8 cellular contexts compared by ENCODE assay signal in genomic region chr20:2663364-2663886, GRCh38. TPM values are rescaled to one million over a fixed set of nuclear protein-coding genes. Genes with fewer than 3 reads are reported as not detected.
DNase-seq lines count a peak whose midpoint lies in the region; ATAC-seq and TF ChIP-seq lines count a peak whose summit lies in the region.

No MANE protein-coding gene starts in this region.

- DNase-seq in GM06990 (ENCODE audit: extremely low read depth, insufficient read length) (no peak), Panc1 (ENCODE audit: low read depth, low spot score) (no peak), esophagus muscularis mucosa (ENCODE audit: extremely low spot score) (no peak), trophoblast cell (no peak), pons (ENCODE audit: low spot score) (no peak)
- DNase-seq in stimulated activated CD4-positive, alpha-beta T cell treated with anti-CD3 and anti-CD28 coated beads, Interleukin-15, amount 100 ng/mL, for 24 hours, result no peak

- H3K4me1 ChIP-seq in Panc1 (ENCODE audit: control insufficient read depth, insufficient read depth, low read length) (peaks cover 9% of the 10 kb centered on the region), esophagus muscularis mucosa (peaks cover 17 to 21% (median 20%) of the 10 kb centered on the region in 4 donors), trophoblast cell (ENCODE audit: control insufficient read depth in 1 of 2, insufficient read depth in 2 of 2, low read length in 2 of 2) (peaks cover 4% of the 10 kb centered on the region in 2 experiments)

- BruUV-seq in Panc1 (replicated peaks; lab: Mats Ljungman, UMichigan), result TSS peak; percentile 74

- peaks cover 8% of the 10 kb centered on the region for H3K36me3 ChIP-seq in GM06990 (ENCODE audit: control insufficient read depth, insufficient read depth, low read length)
- H3K36me3 ChIP-seq in Panc1 (ENCODE audit: control insufficient read depth, insufficient read depth, low read length), result peaks cover 9% of the 10 kb centered on the region; the same call in 1 of the 2 replicates
- H3K36me3 ChIP-seq in esophagus muscularis mucosa, result peaks cover 41 to 48% (median 46%) of the 10 kb centered on the region in 4 donors
- H3K36me3 ChIP-seq in trophoblast cell (ENCODE audit: control insufficient read depth in 1 of 2, insufficient read depth in 2 of 2, low read length in 2 of 2), result peaks cover 20 to 31% of the 10 kb centered on the region in 2 experiments

- no peaks in the 10 kb centered on the region for H3K79me2 ChIP-seq in trophoblast cell (ENCODE audit: control insufficient read depth, insufficient read depth, low read length, poor library complexity)

- H2BK5ac ChIP-seq in trophoblast cell (ENCODE audit: low read depth, low read length, poor library complexity), result no peak overlapping the region

- 8% methylated on average over 13 of the region's 13 CpGs for WGBS in esophagus muscularis mucosa
- no CpG with 5 or more reads among the region's 13 CpGs for WGBS in trophoblast cell (ENCODE audit: extremely low coverage, insufficient coverage, insufficient read length)

- peak overlapping the region; percentile 28 for H4K91ac ChIP-seq in trophoblast cell (ENCODE audit: low read depth, low read length)

- H3K4ac ChIP-seq in trophoblast cell (ENCODE audit: low read depth, low read length), result peak overlapping the region; percentile 34

- peak overlapping the region; percentile 3 for H2AK5ac ChIP-seq in trophoblast cell (ENCODE audit: low read length)

- ATAC-seq in Panc1, result peak; percentile 8; the same call in 1 of the 2 replicates
- ATAC-seq in HG03439 (IDR thresholded peaks at IDR 0.05; ENCODE audit: unreplicated experiment), result no peak
- ATAC-seq in GM21576 (IDR thresholded peaks at IDR 0.05; ENCODE audit: unreplicated experiment), result no peak

- peak overlapping the region; percentile 98 for H3K4me2 ChIP-seq in trophoblast cell (ENCODE audit: low read length)

- no peak overlapping the region for H3K14ac ChIP-seq in trophoblast cell (ENCODE audit: low read length)

- no peaks in the 10 kb centered on the region for H3K79me1 ChIP-seq in trophoblast cell (ENCODE audit: low read length)

- intact Hi-C loops in Panc1 (cut with micrococcal nuclease; ENCODE audit: unreplicated experiment) (no loop called here), esophagus muscularis mucosa (cut with DNase I) (loop anchor here (10.0 kb wide), 1 partner anchor 211 kb away; the partner anchor contains the start of gene PTPRA)

- peak overlapping the region; percentile 1 for H3K18ac ChIP-seq in trophoblast cell (ENCODE audit: low read length)

- H3K23ac ChIP-seq in trophoblast cell (ENCODE audit: low read length), result no peak overlapping the region

- in situ Hi-C loops in Panc1 (cut with HindIII; ENCODE audit: low pct_unique_long_range_greater_than_20kb, low sequenced_read_pairs), result no loop called here

- H4K8ac ChIP-seq in trophoblast cell (ENCODE audit: low read depth, low read length), result peak overlapping the region; percentile 69

- no peak for TF ChIP-seq POLR2A in esophagus muscularis mucosa (IDR thresholded peaks at IDR 0.05; ENCODE audit: low read depth)

- POLR2A ChIA-PET in Panc1 (lab: Charles Lee), result interaction anchor here (0.8 kb wide), 1 partner anchor 10 kb away, joined by 3 read pairs; no protein-coding TSS in a partner anchor

- TF ChIP-seq CTCF in GM06990 (IDR thresholded peaks at IDR 0.05; ENCODE audit: insufficient read depth, low read length, poor library complexity, severe bottlenecking) (no peak), Panc1 (IDR thresholded peaks at IDR 0.05) (no peak), esophagus muscularis mucosa (IDR thresholded peaks at IDR 0.05) (no peak)

- no peaks in the 10 kb centered on the region for H3K27me3 ChIP-seq in GM06990 (replicated peaks; ENCODE audit: control insufficient read depth, insufficient read depth, low read length)
- H3K27me3 ChIP-seq in Panc1 (ENCODE audit: control insufficient read depth, insufficient read depth, low read length), result no peaks in the 10 kb centered on the region
- no peaks in the 10 kb centered on the region for H3K27me3 ChIP-seq in esophagus muscularis mucosa
- H3K27me3 ChIP-seq in trophoblast cell (ENCODE audit: insufficient read depth, low read length), result no peaks in the 10 kb centered on the region

- no peak overlapping the region for H2BK120ac ChIP-seq in trophoblast cell (ENCODE audit: insufficient read depth, low read length, poor library complexity)

- peak overlapping the region; percentile 76 for H3K4me3 ChIP-seq in GM06990 (replicated peaks; ENCODE audit: low read depth, low read length)
- H3K4me3 ChIP-seq in Panc1 (ENCODE audit: low read depth in 2 of 2, low read length in 2 of 2), result peak overlapping the region; percentile 65 to 97
- H3K4me3 ChIP-seq in esophagus muscularis mucosa, result peak overlapping the region; percentile 78 to 86 (median 81)
- peak overlapping the region; percentile 94 for H3K4me3 ChIP-seq in trophoblast cell (ENCODE audit: low read depth, low read length)

- H3K27ac ChIP-seq in Panc1 (ENCODE audit: low read length) (peak overlapping the region; percentile 99), esophagus muscularis mucosa (replicated peaks in 1 of 4) (peak overlapping the region; percentile 85 to 90 (median 89)), trophoblast cell (ENCODE audit: low read depth, low read length) (no peak overlapping the region)

- no peak overlapping the region for H2BK12ac ChIP-seq in trophoblast cell (ENCODE audit: low read length)

- H3K9ac ChIP-seq in trophoblast cell (ENCODE audit: low read length), result peak overlapping the region; percentile 87

- TF ChIP-seq EP300 in esophagus muscularis mucosa (IDR thresholded peaks at IDR 0.05), result no peak

- CTCF ChIA-PET in Panc1 (lab: Charles Lee), result no interaction called here

- peak overlapping the region; percentile 41 for H2AFZ ChIP-seq in trophoblast cell (ENCODE audit: insufficient read depth, low read length, poor library complexity)

- peak overlapping the region; percentile 78 for H4K12ac ChIP-seq in trophoblast cell (ENCODE audit: low read depth, low read length)

- H3K9me3 ChIP-seq in Panc1 (ENCODE audit: control insufficient read depth, insufficient read depth, low read depth, low read length) (no peaks in the 10 kb centered on the region), esophagus muscularis mucosa (no peaks in the 10 kb centered on the region), trophoblast cell (ENCODE audit: insufficient read depth, low read depth, low read length) (no peaks in the 10 kb centered on the region)

RNA-seq across cellular contexts. Expression of gene IDH3B, which starts 0.6 kb away (rescaled TPM):
- total RNA-seq in Panc1 (2021; ENCODE audit: unreplicated experiment) (135 TPM), esophagus muscularis mucosa (100 to 1,000 TPM; 115 to 122 (median 118) TPM)
- polyA plus RNA-seq in Panc1 (2012; ENCODE audit: insufficient read length), result 146 TPM
- 41.4 and 42.6 TPM in 2 replicates for polyA plus RNA-seq in trophoblast cell (2013)

RNA-seq across cellular contexts. Expression of gene NOP56, which starts 11.0 kb away (rescaled TPM):
- total RNA-seq in Panc1 (2021; ENCODE audit: unreplicated experiment) (354 TPM), esophagus muscularis mucosa (10 to 100 TPM; 31.6 to 96.4 (median 62.8) TPM)
- polyA plus RNA-seq in Panc1 (2012; ENCODE audit: insufficient read length), result 236 TPM
- 148 and 157 TPM in 2 replicates for polyA plus RNA-seq in trophoblast cell (2013)

RNA-seq across cellular contexts. Expression of gene EBF4, which starts 29.2 kb away (rescaled TPM):
- total RNA-seq in Panc1 (2021; ENCODE audit: unreplicated experiment) (6.8 TPM), esophagus muscularis mucosa (10 to 100 TPM; 23.7 to 46.7 (median 30.1) TPM)
- polyA plus RNA-seq in Panc1 (2012; ENCODE audit: insufficient read length), result 11.8 TPM
- 8.1 TPM in 2 replicates for polyA plus RNA-seq in trophoblast cell (2013)
